In genomic region chr14:30165255-30165654, GRCh38 we compare ENCODE assay signal across 28 cellular contexts.
"Had no signal": no experiment of that assay in that cellular context is flagged by ENCODE, and none has a peak within 500 bp of the region (broad histone marks: within the 10 kb centered on the region; RNA-seq: fewer than 3 reads in every experiment).

No MANE protein-coding gene starts in this region.

- H3K27ac ChIP-seq: ascending aorta, breast epithelium, cardiac muscle cell, coronary artery, dorsolateral prefrontal cortex, foreskin keratinocyte, gastrocnemius medialis, heart left ventricle had no signal

- ATAC-seq: activated CD4-positive, alpha-beta T cell treated with anti-CD3 and anti-CD28 coated beads for 36 hours; activated T-cell treated with anti-CD3 and anti-CD28 coated beads, Interleukin-2, amount 50 U/mL, for 72 hours; esophagus mucosa; foreskin keratinocyte; gastrocnemius medialis; heart left ventricle had no signal

- H3K4me1 ChIP-seq: ascending aorta, breast epithelium, foreskin keratinocyte, gastrocnemius medialis, heart left ventricle had no signal

- H3K4me3 ChIP-seq: ascending aorta, breast epithelium, cardiac muscle cell, coronary artery, dorsolateral prefrontal cortex, gastrocnemius medialis, heart left ventricle had no signal

- H3K9me3 ChIP-seq: gastrocnemius medialis had no signal

- H3K36me3 ChIP-seq: ascending aorta, breast epithelium, cardiac muscle cell, gastrocnemius medialis, heart left ventricle had no signal

- DNase-seq: activated CD4-positive, alpha-beta memory T cell treated with anti-CD3 and anti-CD28 coated beads, Interleukin-2, amount 10 ng/mL, durations not matched to agents 7 days and 5 days; activated CD4-positive, alpha-beta T cell treated with anti-CD3 and anti-CD28 coated beads for 36 hours; activated CD4-positive, alpha-beta T cell treated with anti-CD3 and anti-CD28 coated beads, Interleukin-2, amount 10 ng/mL, durations not matched to agents 24 days and 14 days; activated CD4-positive, alpha-beta T cell treated with anti-CD3 and anti-CD28 coated beads, Interleukin-2, amount 50 U/mL, for 4 hours; activated CD4-positive, CD25-positive, alpha-beta regulatory T cell; activated CD4-positive, CD25-positive, alpha-beta regulatory T cell treated with anti-CD3 and anti-CD28 coated beads, Interleukin-2, amount 50 U/mL, for 72 hours; activated CD8-positive, alpha-beta memory T cell treated with anti-CD3 and anti-CD28 coated beads, Interleukin-2, amount 50 U/mL, for 48 hours; activated gamma-delta T cell; activated naive CD4-positive, alpha-beta T cell; activated naive CD4-positive, alpha-beta T cell treated with anti-CD3 and anti-CD28 coated beads, Interleukin-2, amount 50 U/mL, for 16 hours; activated T-cell treated with anti-CD3 and anti-CD28 coated beads for 4 hours; activated T-cell treated with anti-CD3 and anti-CD28 coated beads, Interleukin-2, amount 50 U/mL, for 24 hours; activated T-cell treated with anti-CD3 and anti-CD28 coated beads, Interleukin-2, amount 50 U/mL, for 72 hours; central memory CD4-positive, alpha-beta T cell; cerebellar nuclear complex; dorsolateral prefrontal cortex; effector memory CD4-positive, alpha-beta T cell; endodermal cell; foreskin keratinocyte; gastrocnemius medialis; glutamatergic neuron; heart left ventricle; T-helper 2 cell had no signal

- H3K27me3 ChIP-seq: ascending aorta, breast epithelium, dorsolateral prefrontal cortex, foreskin keratinocyte, gastrocnemius medialis, heart left ventricle had no signal
